Comparison of ENCODE assay signal across 8 cellular contexts in genomic region chrX:150547511-150548115, GRCh38. TPM values are rescaled to one million over a fixed set of nuclear protein-coding genes. Genes with fewer than 3 reads are reported as not detected.
DNase-seq lines count a peak whose midpoint lies in the region; ATAC-seq, FAIRE-seq and TF ChIP-seq lines count a peak whose summit lies in the region.

No MANE protein-coding gene starts in this region.

- H4K20me1 ChIP-seq in GM12878 (ENCODE audit: control insufficient read depth, insufficient read depth), result no peaks in the 10 kb centered on the region

- peaks cover 7% of the 10 kb centered on the region; the same call in 1 of the 2 replicates for H3K4me1 ChIP-seq in GM12878 (ENCODE audit: control insufficient read depth, insufficient read depth, low read length)
- no peaks in the 10 kb centered on the region for H3K4me1 ChIP-seq in rectal smooth muscle tissue (ENCODE audit: control insufficient read depth, insufficient read depth, low read length)

- no peak for FAIRE-seq in GM12878 (lab: Jason Lieb, UNC)

- no peak for TF ChIP-seq EP300 in GM12878 (IDR thresholded peaks at IDR 0.05; ENCODE audit: borderline replicate concordance in 1 of 2, control insufficient read depth in 1 of 2, low read depth in 2 of 2, low read length in 2 of 2)

- H3K4me3 ChIP-seq in GM12878 (no peak overlapping the region; the same call in 1 of the 2 replicates), rectal smooth muscle tissue (ENCODE audit: low read length) (peak overlapping the region; percentile 49)

- peak overlapping the region; percentile 56 for H2AFZ ChIP-seq in GM12878 (ENCODE audit: control insufficient read depth, low read depth, low read length)

- BruUV-seq in GM12878 (replicated peaks; lab: Mats Ljungman, UMichigan), result no TSS peak

- no peak for TF ChIP-seq POLR2A in GM12878 (IDR thresholded peaks at IDR 0.05; ENCODE audit: low read depth, low read length)

- no peaks in the 10 kb centered on the region for H3K79me2 ChIP-seq in GM12878 (ENCODE audit: control insufficient read depth, insufficient read depth, low read length)

- H3K9me3 ChIP-seq in GM12878 (replicated peaks; ENCODE audit: control insufficient read depth, insufficient read depth, low read length), result no peaks in the 10 kb centered on the region

- TF ChIP-seq RAD21 in GM12878 (IDR thresholded peaks at IDR 0.05; ENCODE audit: insufficient read depth, low read depth, low read length), result no peak

- POLR2A ChIA-PET in GM10248 (lab: Yijun Ruan, JAX), result no interaction called here
- POLR2A ChIA-PET in GM12878 (lab: Charles Lee), result no interaction called here

- ATAC-seq in GM21737 (IDR thresholded peaks at IDR 0.05; ENCODE audit: unreplicated experiment) (peak; percentile 65), GM12878 (peak; percentile 66)

- peak overlapping the region; percentile 69; the same call in 1 of the 2 replicates for H3K4me2 ChIP-seq in GM12878 (ENCODE audit: control insufficient read depth, insufficient read depth)

- H3K27ac ChIP-seq in GM12878 (ENCODE audit: control insufficient read depth, insufficient read depth) (no peak overlapping the region), rectal smooth muscle tissue (ENCODE audit: low read depth, low read length) (peak overlapping the region; percentile 79)

- RAD21 ChIA-PET in GM12878 (lab: Charles Lee; ENCODE audit: unreplicated experiment), result interaction anchor here (1.3 kb wide), 1 partner anchor 20 kb away, joined by 5 read pairs; the partner anchor contains the start of gene MTM1

- SMC1A ChIA-PET in GM12878 (lab: Charles Lee; ENCODE audit: uncharacterized antibody, unreplicated experiment), result interaction anchor here (1.0 kb wide), 2 partner anchors 23 to 24 kb away, joined by 3 to 5 read pairs; no protein-coding TSS in a partner anchor

- in situ Hi-C loops in GM12878 (cut with MboI), result no loop called here

- intact Hi-C loops in GM12878 (cut with micrococcal nuclease; ENCODE audit: unreplicated experiment), result loop anchor here (10.0 kb wide), 1 partner anchor 167 kb away; no protein-coding TSS in a partner anchor

- TF ChIP-seq CTCF in GM10248 (IDR thresholded peaks at IDR 0.05; ENCODE audit: control extremely low read depth, extremely low read depth, low read depth, missing control alignments) (no peak), GM12878 (IDR thresholded peaks at IDR 0.05 in 2 of 3, conservative IDR thresholded peaks at IDR 0.05 in 1 of 3; ENCODE audit: control insufficient read depth in 2 of 3, extremely low read depth in 1 of 3, insufficient read depth in 1 of 3, low read depth in 3 of 3, low read length in 3 of 3) (no peak)

- WGBS in GM12878 (ENCODE audit: insufficient coverage, insufficient replicate concordance, low lambda C conversion rate, missing lambda C conversion rate), result 25% methylated on average over 33 of the region's 47 CpGs

- no peaks in the 10 kb centered on the region for H3K36me3 ChIP-seq in GM12878 (ENCODE audit: control insufficient read depth in 2 of 2, insufficient read depth in 2 of 2, low read length in 1 of 2)
- no peaks in the 10 kb centered on the region for H3K36me3 ChIP-seq in rectal smooth muscle tissue (ENCODE audit: control insufficient read depth, insufficient read depth, low read length)

- no peaks in the 10 kb centered on the region; a peak in 2 of 4 replicates for H3K27me3 ChIP-seq in GM12878 (replicated peaks in 1 of 2; ENCODE audit: control insufficient read depth in 2 of 2, insufficient read depth in 2 of 2, low read length in 1 of 2)
- no peaks in the 10 kb centered on the region for H3K27me3 ChIP-seq in rectal smooth muscle tissue (ENCODE audit: control insufficient read depth, insufficient read depth, low read length)

- DNase-seq in GM10248 (ENCODE audit: extremely low spot score) (peak; percentile 56), NCI-H1930 (lab: John Stamatoyannopoulos, UW) (peak; percentile 22 to 31), GM12878 (ENCODE audit: low read depth, low spot score) (no peak), hypothalamus (lab: John Stamatoyannopoulos, UW) (peak; percentile 7 to 87 (median 67)), 8988T (no peak), activated gamma-delta T cell treated with Interleukin-2 at 50 U/mL for 16 hours (no peak)

- CTCF ChIA-PET in GM10248 (lab: Yijun Ruan, JAX), result interaction anchor here (1.0 to 1.6 kb wide), 2 partner anchors 10 to 334 kb away, joined by 3 to 5 read pairs; no protein-coding TSS in a partner anchor
- CTCF ChIA-PET in GM12878 (lab: Yijun Ruan, JAX), result interaction anchor here (0.6 to 1.7 kb wide), 2 partner anchors 39 to 100 kb away, joined by 3 to 6 read pairs; no protein-coding TSS in a partner anchor

- no peak overlapping the region; the same call in 1 of the 2 replicates for H3K9ac ChIP-seq in GM12878 (ENCODE audit: control insufficient read depth, insufficient read depth, low read length)
- no peak overlapping the region for H3K9ac ChIP-seq in rectal smooth muscle tissue (ENCODE audit: low read length)

TF ChIP-seq in GM12878, 131 proteins besides CTCF, POLR2A, EP300 and RAD21 (continues in another document):
- TF ChIP-seq E2F8 (IDR thresholded peaks at IDR 0.05; ENCODE audit: low read depth, partially characterized antibody) (no peak), CUX1 (IDR thresholded peaks at IDR 0.05; ENCODE audit: insufficient replicate concordance, low read depth, low read length) (no peak), KDM1A (IDR thresholded peaks at IDR 0.05; ENCODE audit: borderline replicate concordance) (no peak), CHD4 (IDR thresholded peaks at IDR 0.05) (no peak)

RNA-seq across cellular contexts. Expression of gene MTM1, which starts 20.8 kb away (rescaled TPM):
- 13.8 and 14.0 TPM in 2 replicates for total RNA-seq in GM12878 (2013; cell fraction: nucleolus; rRNA removed)
- total RNA-seq in GM12878 (2014; rRNA removed), result 6.4 and 13.3 TPM in 2 replicates
- total RNA-seq in GM12878 (2014; rRNA removed; fragmentation: Illumina TruSeq; extraction: Trizol), result 8.5 and 8.9 TPM in 2 replicates
- 9.1 and 9.2 TPM in 2 replicates for total RNA-seq in GM12878 (2021)
- 1.8 TPM for polyA plus RNA-seq in GM12878 (2011; ENCODE audit: low read depth)
- 3.9 and 5.9 TPM in 2 replicates for polyA plus RNA-seq in GM12878 (2011; rRNA removed)
- polyA plus RNA-seq in GM12878 (2011; cell fraction: cytosol; rRNA removed), result 1.2 TPM in 2 replicates
- 1.6 and 2.3 TPM in 2 replicates for polyA plus RNA-seq in GM12878 (2011; cell fraction: nucleus; rRNA removed)
- 2.8 and 3.7 TPM in 2 replicates for polyA plus RNA-seq in GM12878 (2012)
- 7.9 and 10.8 TPM in 2 replicates for polyA plus RNA-seq in GM12878 (2014; fragmentation: Illumina TruSeq; extraction: Trizol)
- polyA plus RNA-seq in GM12878 (2014; fragmentation: Nextera tagmentation; extraction: Ambion mirVana), result 1 to 10 TPM; 3.9 to 5.3 TPM
- polyA plus RNA-seq in GM12878 (2014; rRNA removed), result 4.9 and 6.6 TPM in 2 replicates
- 10 to 100 TPM; 10.6 to 11.4 TPM for polyA plus RNA-seq in GM12878 (2016; fragmentation: Nextera tagmentation; extraction: Ambion mirVana)
- 1.6 and 8.9 TPM in 2 replicates for polyA minus RNA-seq in GM12878 (2011; rRNA and poly(A)+ RNA removed)
- 0.53 and 0.83 TPM in 2 replicates for polyA minus RNA-seq in GM12878 (2011; cell fraction: cytosol; rRNA and poly(A)+ RNA removed)
- 3.5 and 4.2 TPM in 2 replicates for polyA minus RNA-seq in GM12878 (2011; cell fraction: nucleus; rRNA and poly(A)+ RNA removed)

Comparison
In these comparisons a context has a peak if more than half of its experiments do, and no peak if none do; other contexts are left out.
1. DNase-seq: peak in GM10248 (single experiment), NCI-H1930 (2 of 2) and hypothalamus (51 of 51); none in GM12878 (single experiment), 8988T (single experiment) and activated gamma-delta T cell treated with Interleukin-2 at 50 U/mL for 16 hours (single experiment).